In genomic region chr5:6143523-6143922, GRCh38 we compare ENCODE assay signal across 25 cellular contexts.
"Had no signal": no experiment of that assay in that cellular context is flagged by ENCODE, and none has a peak within 500 bp of the region (broad histone marks: within the 10 kb centered on the region; RNA-seq: fewer than 3 reads in every experiment).

No MANE protein-coding gene starts in this region.

- H3K4me3 ChIP-seq: gastroesophageal sphincter, skin epidermis, testis, transverse colon had no signal

- H3K36me3 ChIP-seq: gastroesophageal sphincter, transverse colon had no signal

- H3K27ac ChIP-seq: gastroesophageal sphincter, skin epidermis, testis, transverse colon had no signal

- H3K27me3 ChIP-seq: testis, transverse colon had no signal

- H3K4me1 ChIP-seq: gastroesophageal sphincter, testis, transverse colon had no signal

- ATAC-seq: activated CD8-positive, alpha-beta T cell treated with anti-CD3 and anti-CD28 coated beads, Interleukin-2, amount 10 ng/mL, durations not matched to agents 7 days and 5 days; activated T-cell treated with anti-CD3 and anti-CD28 coated beads, Interleukin-2, amount 50 U/mL, for 72 hours; gastroesophageal sphincter; left colon; naive thymus-derived CD8-positive, alpha-beta T cell; sciatic nerve; stimulated activated naive CD8-positive, alpha-beta T cell treated with anti-CD3 and anti-CD28 coated beads, Interleukin-15, Interleukin-2, amounts not matched to agents 100 U/mL and 50 U/mL, for 24 hours had no signal

- DNase-seq: activated CD4-positive, alpha-beta T cell treated with anti-CD3 and anti-CD28 coated beads for 1 hour; activated CD8-positive, alpha-beta T cell treated with anti-CD3 and anti-CD28 coated beads, Interleukin-2, amount 10 ng/mL, durations not matched to agents 7 days and 5 days; activated effector memory CD4-positive, alpha-beta T cell treated with Interleukin-2 at 50 U/mL for 16 hours; activated naive CD4-positive, alpha-beta T cell treated with Interleukin-2 at 50 U/mL for 16 hours; activated T-cell treated with anti-CD3 and anti-CD28 coated beads for 4 hours; activated T-cell treated with anti-CD3 and anti-CD28 coated beads, Interleukin-2, amount 50 U/mL, for 72 hours; anterior cingulate cortex; dermis blood vessel endothelial cell; effector memory CD4-positive, alpha-beta T cell; erythroblast; hypothalamus; left colon; mammary epithelial cell; midbrain; naive thymus-derived CD8-positive, alpha-beta T cell; posterior cingulate gyrus; stimulated activated CD4-positive, alpha-beta T cell treated with anti-CD3 and anti-CD28 coated beads, Interleukin-12 subunit alpha, Interleukin-12 subunit beta, amount 100 ng/mL, for 4 hours; stimulated activated CD4-positive, alpha-beta T cell treated with anti-CD3 and anti-CD28 coated beads, Interleukin-4, amount 100 ng/mL, for 1 hour; stimulated activated naive CD8-positive, alpha-beta T cell treated with anti-CD3 and anti-CD28 coated beads, Interleukin-15, Interleukin-2, amounts not matched to agents 100 U/mL and 50 U/mL, for 24 hours; T-helper 2 cell; testis; transverse colon had no signal

- H3K9me3 ChIP-seq: gastroesophageal sphincter, testis, transverse colon had no signal
